1 cellular context compared by ENCODE assay signal in genomic region chr15:73239564-73240208, GRCh38.
TF ChIP-seq lines count a peak whose summit lies in the region.

No MANE protein-coding gene starts in this region.

TF ChIP-seq in SK-N-SH treated with all-trans-retinoic acid at 6 μM for 48 hours, 23 proteins besides CTCF, POLR2A, EP300 and RAD21 (continued from another document):
- TF ChIP-seq, protein P1, sequence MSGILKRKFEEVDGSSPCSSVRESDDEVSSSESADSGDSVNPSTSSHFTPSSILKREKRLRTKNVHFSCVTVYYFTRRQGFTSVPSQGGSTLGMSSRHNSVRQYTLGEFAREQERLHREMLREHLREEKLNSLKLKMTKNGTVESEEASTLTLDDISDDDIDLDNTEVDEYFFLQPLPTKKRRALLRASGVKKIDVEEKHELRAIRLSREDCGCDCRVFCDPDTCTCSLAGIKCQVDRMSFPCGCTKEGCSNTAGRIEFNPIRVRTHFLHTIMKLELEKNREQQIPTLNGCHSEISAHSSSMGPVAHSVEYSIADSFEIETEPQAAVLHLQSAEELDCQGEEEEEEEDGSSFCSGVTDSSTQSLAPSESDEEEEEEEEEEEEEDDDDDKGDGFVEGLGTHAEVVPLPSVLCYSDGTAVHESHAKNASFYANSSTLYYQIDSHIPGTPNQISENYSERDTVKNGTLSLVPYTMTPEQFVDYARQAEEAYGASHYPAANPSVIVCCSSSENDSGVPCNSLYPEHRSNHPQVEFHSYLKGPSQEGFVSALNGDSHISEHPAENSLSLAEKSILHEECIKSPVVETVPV (CRISPR knock-in tag; IDR thresholded peaks at IDR 0.05) = no peak
- TF ChIP-seq, protein P2, sequence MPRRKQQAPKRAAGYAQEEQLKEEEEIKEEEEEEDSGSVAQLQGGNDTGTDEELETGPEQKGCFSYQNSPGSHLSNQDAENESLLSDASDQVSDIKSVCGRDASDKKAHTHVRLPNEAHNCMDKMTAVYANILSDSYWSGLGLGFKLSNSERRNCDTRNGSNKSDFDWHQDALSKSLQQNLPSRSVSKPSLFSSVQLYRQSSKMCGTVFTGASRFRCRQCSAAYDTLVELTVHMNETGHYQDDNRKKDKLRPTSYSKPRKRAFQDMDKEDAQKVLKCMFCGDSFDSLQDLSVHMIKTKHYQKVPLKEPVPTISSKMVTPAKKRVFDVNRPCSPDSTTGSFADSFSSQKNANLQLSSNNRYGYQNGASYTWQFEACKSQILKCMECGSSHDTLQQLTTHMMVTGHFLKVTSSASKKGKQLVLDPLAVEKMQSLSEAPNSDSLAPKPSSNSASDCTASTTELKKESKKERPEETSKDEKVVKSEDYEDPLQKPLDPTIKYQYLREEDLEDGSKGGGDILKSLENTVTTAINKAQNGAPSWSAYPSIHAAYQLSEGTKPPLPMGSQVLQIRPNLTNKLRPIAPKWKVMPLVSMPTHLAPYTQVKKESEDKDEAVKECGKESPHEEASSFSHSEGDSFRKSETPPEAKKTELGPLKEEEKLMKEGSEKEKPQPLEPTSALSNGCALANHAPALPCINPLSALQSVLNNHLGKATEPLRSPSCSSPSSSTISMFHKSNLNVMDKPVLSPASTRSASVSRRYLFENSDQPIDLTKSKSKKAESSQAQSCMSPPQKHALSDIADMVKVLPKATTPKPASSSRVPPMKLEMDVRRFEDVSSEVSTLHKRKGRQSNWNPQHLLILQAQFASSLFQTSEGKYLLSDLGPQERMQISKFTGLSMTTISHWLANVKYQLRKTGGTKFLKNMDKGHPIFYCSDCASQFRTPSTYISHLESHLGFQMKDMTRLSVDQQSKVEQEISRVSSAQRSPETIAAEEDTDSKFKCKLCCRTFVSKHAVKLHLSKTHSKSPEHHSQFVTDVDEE (CRISPR knock-in tag; IDR thresholded peaks at IDR 0.05) = no peak
- TF ChIP-seq ZFP30 (CRISPR knock-in tag; IDR thresholded peaks at IDR 0.05) (no peak), ARNTL (CRISPR knock-in tag; IDR thresholded peaks at IDR 0.05; ENCODE audit: borderline replicate concordance, low read depth) (no peak), ISL1 (CRISPR knock-in tag; IDR thresholded peaks at IDR 0.05) (no peak), ZNF565 (CRISPR knock-in tag; conservative IDR thresholded peaks at IDR 0.05; ENCODE audit: low read depth) (no peak), CSDC2 (CRISPR knock-in tag; IDR thresholded peaks at IDR 0.05) (no peak)
